11 cellular contexts compared by ENCODE assay signal in genomic region chr20:22055981-22056380, GRCh38.
"Had no signal": no experiment of that assay in that cellular context is flagged by ENCODE, and none has a peak within 500 bp of the region (broad histone marks: within the 10 kb centered on the region; RNA-seq: fewer than 3 reads in every experiment).

No MANE protein-coding gene starts in this region.

- H3K4me2 ChIP-seq: GM23338 had no signal

- H3K4me1 Mint-ChIP-seq: GM23338, H9 had no signal

- H3K27ac ChIP-seq: GM23248 had no signal

- H3K9me3 ChIP-seq: HAP-1 had no signal

- ATAC-seq: GM23338, HCT116 had no signal

- DNase-seq: GM23248, GOT3, H7, H9, HCEC 1CT, HFFc6 had no signal

- H3K4me1 ChIP-seq: HAP-1 had no signal

- H3K4me3 Mint-ChIP-seq: GM23338, H9, HFFc6 had no signal

- H3K9ac ChIP-seq: GM23248 had no signal

- H3K36me3 ChIP-seq: HAP-1 had no signal

- H3K27ac Mint-ChIP-seq: GM23338, H9, HFFc6 had no signal

- H2AFZ ChIP-seq: GM23248 had no signal

- H3K9me3 Mint-ChIP-seq: GM23338, H9 had no signal

- H3K4me3 ChIP-seq: GM23248, GM23338, HAP-1 had no signal

- FAIRE-seq: H1, H54 had no signal
